In the genomic region with DNA sequence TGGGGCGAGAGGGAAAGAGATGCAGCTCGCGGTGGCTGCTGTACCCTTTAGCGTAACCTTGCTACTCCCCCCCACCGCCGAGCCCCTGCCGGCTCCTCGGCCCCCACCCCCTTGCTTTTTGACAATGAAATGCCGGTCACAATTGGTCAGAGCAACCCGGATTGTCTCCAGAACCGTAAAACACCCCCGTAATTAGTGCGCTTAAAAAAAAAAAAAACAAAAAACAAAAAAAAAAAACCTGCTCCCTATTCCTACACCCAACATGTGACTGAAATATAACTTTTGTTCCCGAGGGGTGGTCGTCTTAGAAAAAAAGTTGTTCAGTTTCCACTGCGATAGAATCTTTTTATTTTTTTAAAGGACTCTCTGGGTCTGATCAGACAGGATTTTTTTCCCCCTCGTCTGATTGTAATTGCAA, we compare ENCODE assay signal across 8 cellular contexts. TPM values are rescaled to one million over a fixed set of nuclear protein-coding genes. Genes with fewer than 3 reads are reported as not detected.
DNase-seq lines count a peak whose midpoint lies in the region; ATAC-seq and TF ChIP-seq lines count a peak whose summit lies in the region.

No MANE protein-coding gene starts in this region.

- no peak overlapping the region for H4K91ac ChIP-seq in neuronal stem cell (ENCODE audit: low read depth, low read length, poor library complexity)

- H2BK15ac ChIP-seq in neuronal stem cell (ENCODE audit: low read length) = no peak overlapping the region

- H3K79me1 ChIP-seq in neuronal stem cell (ENCODE audit: low read depth, low read length) = peaks cover 4% of the 10 kb centered on the region

- H3K36me3 ChIP-seq in DOHH2 (ENCODE audit: control insufficient read depth, low read length) (no peaks in the 10 kb centered on the region), PC-3 (ENCODE audit: low read depth, low read length) (no peaks in the 10 kb centered on the region), neuronal stem cell (replicated peaks in 1 of 2; ENCODE audit: control insufficient read depth in 2 of 2, insufficient read depth in 2 of 2, low read length in 2 of 2) (no peaks in the 10 kb centered on the region)

- no peak overlapping the region for H3K23ac ChIP-seq in neuronal stem cell (ENCODE audit: low read depth, low read length, poor library complexity)

- peaks cover 35% of the 10 kb centered on the region for H3K79me2 ChIP-seq in DOHH2 (ENCODE audit: control insufficient read depth, low read length)
- H3K79me2 ChIP-seq in PC-3 (ENCODE audit: low read length) = peaks cover 49% of the 10 kb centered on the region

- CTCF ChIA-PET in PC-3 (lab: Charles Lee) = interaction anchor here (0.5 kb wide), 1 partner anchor 242 kb away, joined by 9 read pairs; no protein-coding TSS in a partner anchor

- no peak for TF ChIP-seq CTCF in DOHH2 (IDR thresholded peaks at IDR 0.05; ENCODE audit: low read depth, low read length, poor library complexity, severe bottlenecking)
- TF ChIP-seq CTCF in PC-3 (conservative IDR thresholded peaks at IDR 0.05; ENCODE audit: low read depth, low read length) = no peak

- H2BK5ac ChIP-seq in neuronal stem cell (ENCODE audit: low read length) = peak overlapping the region; percentile 40

- H3K27ac ChIP-seq in DOHH2 (ENCODE audit: low read depth, low read length) (peak overlapping the region; percentile 63), PC-3 (ENCODE audit: low read length) (peak overlapping the region; percentile 88), neuronal stem cell (replicated peaks; ENCODE audit: low read length) (peak overlapping the region; percentile 99)

- H3K9me3 ChIP-seq in DOHH2 (ENCODE audit: control insufficient read depth, insufficient read depth, low read length) (no peaks in the 10 kb centered on the region), PC-3 (ENCODE audit: low read length) (no peaks in the 10 kb centered on the region), neuronal stem cell (replicated peaks in 1 of 2; ENCODE audit: control insufficient read depth in 2 of 2, insufficient read depth in 1 of 2, low read depth in 1 of 2, low read length in 2 of 2) (no peaks in the 10 kb centered on the region)

- H2BK12ac ChIP-seq in neuronal stem cell (ENCODE audit: low read length) = no peak overlapping the region

- H4K8ac ChIP-seq in neuronal stem cell (ENCODE audit: low read depth, low read length) = no peak overlapping the region

- no peak overlapping the region for H2AK5ac ChIP-seq in neuronal stem cell (ENCODE audit: low read depth, low read length)

- BruUV-seq in PC-3 (replicated peaks; lab: Mats Ljungman, UMichigan) = no TSS peak

- no CpG with 5 or more reads among the region's 17 CpGs for WGBS in neuronal stem cell (ENCODE audit: extremely low coverage in 2 of 2, insufficient read length in 2 of 2, insufficient replicate concordance in 1 of 2), 2 donors

- no peaks in the 10 kb centered on the region for H4K20me1 ChIP-seq in DOHH2 (ENCODE audit: control insufficient read depth, insufficient read depth, low read depth, low read length)
- peaks cover 10% of the 10 kb centered on the region; the same call in 1 of the 2 replicates for H4K20me1 ChIP-seq in PC-3 (ENCODE audit: low read length)

- no peak for ATAC-seq in PC-3
- no peak for ATAC-seq in HG02840 (IDR thresholded peaks at IDR 0.05; ENCODE audit: low FRiP score, unreplicated experiment)
- ATAC-seq in HG02623 (IDR thresholded peaks at IDR 0.05; ENCODE audit: unreplicated experiment) = no peak

- POLR2A ChIA-PET in PC-3 (lab: Charles Lee; ENCODE audit: unreplicated experiment) = interaction anchor here (1.5 kb wide), 1 partner anchor 291 kb away, joined by 3 read pairs; no protein-coding TSS in a partner anchor

- H3K4me1 ChIP-seq in DOHH2 (ENCODE audit: control insufficient read depth, low read length) = peaks cover 52% of the 10 kb centered on the region
- peaks cover 14% of the 10 kb centered on the region for H3K4me1 ChIP-seq in PC-3 (ENCODE audit: insufficient read depth, low read length)
- peaks cover 12 to 14% of the 10 kb centered on the region in 2 donors for H3K4me1 ChIP-seq in neuronal stem cell (ENCODE audit: control insufficient read depth in 2 of 2, insufficient read depth in 1 of 2, low read depth in 1 of 2, low read length in 2 of 2)

- H3K4me2 ChIP-seq in DOHH2 (ENCODE audit: low read length) = peak overlapping the region; percentile 80
- H3K4me2 ChIP-seq in PC-3 (ENCODE audit: low read length) = peak overlapping the region; percentile 97
- H3K4me2 ChIP-seq in neuronal stem cell (ENCODE audit: insufficient read depth, low read length, poor library complexity, severe bottlenecking) = peak overlapping the region; percentile 72

- peak overlapping the region; percentile 86 for H3K18ac ChIP-seq in neuronal stem cell (ENCODE audit: low read length)

- H3K27me3 ChIP-seq in DOHH2 (ENCODE audit: control insufficient read depth, low read length) (peaks cover 17% of the 10 kb centered on the region), PC-3 (ENCODE audit: low read length) (no peaks in the 10 kb centered on the region), neuronal stem cell (ENCODE audit: control insufficient read depth in 3 of 3, insufficient read depth in 3 of 3, low read depth in 1 of 3, low read length in 3 of 3) (no peaks in the 10 kb centered on the region)

- H2BK120ac ChIP-seq in neuronal stem cell (ENCODE audit: low read depth, low read length) = no peak overlapping the region

- H3K9ac ChIP-seq in PC-3 (ENCODE audit: low read length) (peak overlapping the region; percentile 84), neuronal stem cell (ENCODE audit: low read depth, low read length, poor library complexity) (peak overlapping the region; percentile 91)

- H2AFZ ChIP-seq in PC-3 (ENCODE audit: low read length) (peak overlapping the region; percentile 75), neuronal stem cell (ENCODE audit: low read length) (peak overlapping the region; percentile 86)

- H3K14ac ChIP-seq in neuronal stem cell (ENCODE audit: low read length) = no peak overlapping the region

- no peak for DNase-seq in PC-3
- peak; percentile 6 for DNase-seq in effector CD4-positive, alpha-beta T cell
- DNase-seq in neuronal stem cell (ENCODE audit: low spot score) = no peak
- DNase-seq in inferior parietal cortex (ENCODE audit: extremely low spot score) = no peak
- DNase-seq in dedifferentiated amniotic fluid mesenchymal stem cell (ENCODE audit: extremely low spot score) = no peak

- H3K9me2 ChIP-seq in DOHH2 (replicated peaks; ENCODE audit: control insufficient read depth, low read length) = no peaks in the 10 kb centered on the region
- no peaks in the 10 kb centered on the region for H3K9me2 ChIP-seq in PC-3 (replicated peaks; ENCODE audit: low read length)

- intact Hi-C loops in PC-3 (cut with micrococcal nuclease) = loop anchor here (2.0 kb wide), 1 partner anchor 235 kb away; no protein-coding TSS in a partner anchor

- H3K4ac ChIP-seq in neuronal stem cell (ENCODE audit: low read length) = no peak overlapping the region

- H3F3A ChIP-seq in DOHH2 (ENCODE audit: control insufficient read depth, insufficient read depth) = peaks cover 29% of the 10 kb centered on the region
- no peaks in the 10 kb centered on the region for H3F3A ChIP-seq in PC-3 (ENCODE audit: low read length, unreplicated experiment)

- H3K4me3 ChIP-seq in DOHH2 (ENCODE audit: low read length) = peak overlapping the region; percentile 92
- H3K4me3 ChIP-seq in PC-3 (ENCODE audit: low read length) = peak overlapping the region; percentile 95
- peak overlapping the region; percentile 81 to 92 for H3K4me3 ChIP-seq in neuronal stem cell (ENCODE audit: low read length in 2 of 2)

RNA-seq across cellular contexts. Expression of a gene that starts 0.8 kb away (rescaled TPM):
- 5.0 and 6.6 TPM in 2 replicates for total RNA-seq in PC-3 (2014; rRNA removed)
- 7.3 TPM for polyA plus RNA-seq in neuronal stem cell (2013, experiment 1 of 2)
- 7.5 TPM for polyA plus RNA-seq in neuronal stem cell (2013, experiment 2 of 2)
